8 cellular contexts compared by ENCODE assay signal in genomic region chr18:77108001-77108692, GRCh38. TPM values are rescaled to one million over a fixed set of nuclear protein-coding genes. Genes with fewer than 3 reads are reported as not detected.
DNase-seq lines count a peak whose midpoint lies in the region; ATAC-seq and TF ChIP-seq lines count a peak whose summit lies in the region.

No MANE protein-coding gene starts in this region.

- POLR2A ChIA-PET in activated CD4-positive, alpha-beta T cell treated with anti-CD3 and anti-CD28 coated beads, Interleukin-2, amount 10 ng/mL, durations not matched to agents 7 days and 5 days (lab: Charles Lee): no interaction called here

- H3K27me3 ChIP-seq in upper lobe of left lung (no peaks in the 10 kb centered on the region), GM23338 (ENCODE audit: insufficient read depth) (no peaks in the 10 kb centered on the region)

- peaks cover 96% of the 10 kb centered on the region for H3K4me1 Mint-ChIP-seq in activated CD4-positive, alpha-beta T cell treated with anti-CD3 and anti-CD28 coated beads, Interleukin-2, amount 10 ng/mL, durations not matched to agents 7 days and 5 days
- H3K4me1 Mint-ChIP-seq in HFFc6 (ENCODE audit: low read depth): peaks cover 53% of the 10 kb centered on the region
- H3K4me1 Mint-ChIP-seq in GM23338: peaks cover 38% of the 10 kb centered on the region

- H4K20me1 ChIP-seq in GM23338 (replicated peaks; ENCODE audit: insufficient read depth): no peaks in the 10 kb centered on the region

- peak overlapping the region; percentile 53 for H3K4me3 Mint-ChIP-seq in activated CD4-positive, alpha-beta T cell treated with anti-CD3 and anti-CD28 coated beads, Interleukin-2, amount 10 ng/mL, durations not matched to agents 7 days and 5 days
- H3K4me3 Mint-ChIP-seq in HFFc6 (peak overlapping the region; percentile 78), GM23338 (no peak overlapping the region)

- no peak for DNase-seq in activated CD4-positive, alpha-beta T cell treated with anti-CD3 and anti-CD28 coated beads, Interleukin-2, amount 10 ng/mL, durations not matched to agents 7 days and 5 days
- no peak for DNase-seq in activated CD4-positive, alpha-beta T cell treated with anti-CD3 and anti-CD28 coated beads for 4 hours
- peak; percentile 88 for DNase-seq in HFFc6
- peak; percentile 35 for DNase-seq in NCI-H460 (ENCODE audit: extremely low read depth, low read depth)
- DNase-seq in cardiac fibroblast (ENCODE audit: low read depth in 2 of 2): peak; percentile 85 to 90
- peak; percentile 42 for DNase-seq in midbrain (lab: John Stamatoyannopoulos, UW)
- DNase-seq in upper lobe of left lung: peak in 1 of 2 donors; percentile 66
- DNase-seq in GM23338 (ENCODE audit: low spot score): no peak

- no peak overlapping the region for H2AFZ ChIP-seq in GM23338

- WGBS in upper lobe of left lung, 2 donors: 8 to 22% methylated on average over 13 of the region's 13 CpGs

- 0 out of 2 replicates have a peak, but pooled peaks cover 2% of the 10 kb centered on the region for H3K9me2 ChIP-seq in GM23338 (ENCODE audit: insufficient read depth)

- ATAC-seq in upper lobe of left lung (ENCODE audit: low FRiP score in 2 of 2) (peak; percentile 70 to 78), GM23338 (no peak)

- H3K36me3 Mint-ChIP-seq in activated CD4-positive, alpha-beta T cell treated with anti-CD3 and anti-CD28 coated beads, Interleukin-2, amount 10 ng/mL, durations not matched to agents 7 days and 5 days (ENCODE audit: low read depth): peaks cover 81% of the 10 kb centered on the region
- H3K36me3 Mint-ChIP-seq in HFFc6 (ENCODE audit: low read depth): peaks cover 8% of the 10 kb centered on the region
- H3K36me3 Mint-ChIP-seq in GM23338 (ENCODE audit: low read depth): peaks cover 8% of the 10 kb centered on the region

- H3K4me3 ChIP-seq in cardiac fibroblast (replicated peaks in 1 of 2; ENCODE audit: low read depth in 2 of 2, low read length in 2 of 2) (peak overlapping the region in 1 of 2 donors; percentile 19), upper lobe of left lung (peak overlapping the region in 1 of 4 donors; percentile 2), GM23338 (no peak overlapping the region)

- 0 out of 2 replicates have a peak, but pooled peaks cover 7% of the 10 kb centered on the region for H3K79me2 ChIP-seq in GM23338 (replicated peaks; ENCODE audit: insufficient read depth)

- H3K27ac ChIP-seq in upper lobe of left lung (peak overlapping the region; percentile 58 to 89 (median 70)), GM23338 (ENCODE audit: low read depth) (no peak overlapping the region)

- peaks cover 0 to 11% (median 3%) of the 10 kb centered on the region in 4 donors for H3K36me3 ChIP-seq in upper lobe of left lung
- H3K36me3 ChIP-seq in GM23338 (ENCODE audit: insufficient read depth): no peaks in the 10 kb centered on the region

- TF ChIP-seq POLR2A in upper lobe of left lung (IDR thresholded peaks at IDR 0.05): peak in 1 of 4 donors; percentile 57

- peak overlapping the region; percentile 88 for H3K27ac Mint-ChIP-seq in activated CD4-positive, alpha-beta T cell treated with anti-CD3 and anti-CD28 coated beads, Interleukin-2, amount 10 ng/mL, durations not matched to agents 7 days and 5 days
- H3K27ac Mint-ChIP-seq in HFFc6 (peak overlapping the region; percentile 64), GM23338 (no peak overlapping the region)

- no peaks in the 10 kb centered on the region for H3F3A ChIP-seq in GM23338 (replicated peaks; ENCODE audit: low read depth)

- H3K9me3 Mint-ChIP-seq in activated CD4-positive, alpha-beta T cell treated with anti-CD3 and anti-CD28 coated beads, Interleukin-2, amount 10 ng/mL, durations not matched to agents 7 days and 5 days: no peaks in the 10 kb centered on the region
- H3K9me3 Mint-ChIP-seq in HFFc6: no peaks in the 10 kb centered on the region
- H3K9me3 Mint-ChIP-seq in GM23338: no peaks in the 10 kb centered on the region

- H3K4me1 ChIP-seq in upper lobe of left lung: peaks cover 42 to 81% (median 51%) of the 10 kb centered on the region in 4 donors
- 0 out of 2 replicates have a peak, but pooled peaks cover 5% of the 10 kb centered on the region for H3K4me1 ChIP-seq in GM23338 (ENCODE audit: insufficient read depth)

- CTCF ChIA-PET in activated CD4-positive, alpha-beta T cell treated with anti-CD3 and anti-CD28 coated beads, Interleukin-2, amount 10 ng/mL, durations not matched to agents 7 days and 5 days (lab: Charles Lee): interaction anchor here (3.3 to 6.0 kb wide), 2 partner anchors 11 to 15 kb away, joined by 12 to 34 read pairs; no protein-coding TSS in a partner anchor

- H3K27me3 Mint-ChIP-seq in activated CD4-positive, alpha-beta T cell treated with anti-CD3 and anti-CD28 coated beads, Interleukin-2, amount 10 ng/mL, durations not matched to agents 7 days and 5 days: no peaks in the 10 kb centered on the region
- no peaks in the 10 kb centered on the region; the same call in 1 of the 2 replicates for H3K27me3 Mint-ChIP-seq in HFFc6 (ENCODE audit: insufficient read depth)
- H3K27me3 Mint-ChIP-seq in GM23338 (ENCODE audit: insufficient read depth, low read depth, poor library complexity): peaks cover 6% of the 10 kb centered on the region

- peak in 2 of 4 donors; percentile 11 to 17 for TF ChIP-seq EP300 in upper lobe of left lung (IDR thresholded peaks at IDR 0.05)

- no peaks in the 10 kb centered on the region for H3K9me3 ChIP-seq in upper lobe of left lung

- no peak for TF ChIP-seq CTCF in HFFc6 (IDR thresholded peaks at IDR 0.05)
- no peak for TF ChIP-seq CTCF in cardiac fibroblast (IDR thresholded peaks at IDR 0.05; ENCODE audit: low read depth, low read length)
- no peak for TF ChIP-seq CTCF in upper lobe of left lung (IDR thresholded peaks at IDR 0.05)
- no peak for TF ChIP-seq CTCF in GM23338 (conservative IDR thresholded peaks at IDR 0.05; ENCODE audit: low read depth in 2 of 2)

- no peak overlapping the region for H3K4me2 ChIP-seq in GM23338

TF ChIP-seq in GM23338, 12 proteins besides CTCF, POLR2A, EP300 and RAD21 (continues in another document):
- TF ChIP-seq EZH2phosphoT487 (IDR thresholded peaks at IDR 0.05; ENCODE audit: unreplicated experiment) (no peak), REST (IDR thresholded peaks at IDR 0.05; ENCODE audit: unreplicated experiment) (no peak), ETS1 (IDR thresholded peaks at IDR 0.05) (no peak), CREB1 (CRISPR knock-in tag; IDR thresholded peaks at IDR 0.05; ENCODE audit: low read depth) (no peak), EZH2 (IDR thresholded peaks at IDR 0.05; ENCODE audit: low read depth, unreplicated experiment) (no peak), POLR2AphosphoS5 (IDR thresholded peaks at IDR 0.05; ENCODE audit: low read depth) (no peak), ZNF114 (CRISPR knock-in tag; IDR thresholded peaks at IDR 0.05) (no peak)

RNA-seq across cellular contexts. Expression of gene MBP, which starts 24.4 kb away (rescaled TPM):
- total RNA-seq in activated CD4-positive, alpha-beta T cell treated with anti-CD3 and anti-CD28 coated beads, Interleukin-2, amount 10 ng/mL, durations not matched to agents 7 days and 5 days: 100 to 1,000 TPM; 111 to 133 TPM
- under 1 TPM in 5 of 6 experiments, not detected in 1; 0.05 to 0.23 (median 0.12) TPM for total RNA-seq in HFFc6 (2021; fragmentation: NEBNext Ultra II Directional; extraction: Animal tissue kit (Norgen Biotek cat#: 25700))
- total RNA-seq in NCI-H460 (2014; rRNA removed; shearing (Covaris generic)): 99.3 and 115 TPM in 2 replicates
- 27.0 and 28.6 TPM in 2 replicates for polyA plus RNA-seq in NCI-H460 (2014; cell fraction: nucleus; rRNA removed)
- total RNA-seq in upper lobe of left lung: 10 to 100 TPM; 55.5 to 87.6 (median 68.8) TPM
- total RNA-seq in GM23338 (2014; rRNA removed; shearing (Covaris generic)): 20.7 and 22.9 TPM in 2 replicates
- 14.6 and 18.4 TPM in 2 replicates for polyA plus RNA-seq in GM23338 (2016; fragmentation: Nextera tagmentation; extraction: Ambion mirVana)

Comparison
In these comparisons a context has a peak if more than half of its experiments do, and no peak if none do; other contexts are left out.
1. DNase-seq: peak in HFFc6 (single experiment), NCI-H460 (single experiment), cardiac fibroblast (2 of 2) and midbrain (single experiment); none in activated CD4-positive, alpha-beta T cell treated with anti-CD3 and anti-CD28 coated beads, Interleukin-2, amount 10 ng/mL, durations not matched to agents 7 days and 5 days (single experiment), activated CD4-positive, alpha-beta T cell treated with anti-CD3 and anti-CD28 coated beads for 4 hours (0 of 2) and GM23338 (single experiment).
2. RNA of gene MBP, which starts 24.4 kb away (total RNA-seq): 111 to 133 TPM in activated CD4-positive, alpha-beta T cell treated with anti-CD3 and anti-CD28 coated beads, Interleukin-2, amount 10 ng/mL, durations not matched to agents 7 days and 5 days, 99.3 to 115 TPM in NCI-H460, 55.5 to 87.6 TPM in upper lobe of left lung and 20.7 to 22.9 TPM in GM23338; 0.05 to 0.23 TPM in HFFc6; every median in the first group is over 10 times any median in the second.